In the genomic region with DNA sequence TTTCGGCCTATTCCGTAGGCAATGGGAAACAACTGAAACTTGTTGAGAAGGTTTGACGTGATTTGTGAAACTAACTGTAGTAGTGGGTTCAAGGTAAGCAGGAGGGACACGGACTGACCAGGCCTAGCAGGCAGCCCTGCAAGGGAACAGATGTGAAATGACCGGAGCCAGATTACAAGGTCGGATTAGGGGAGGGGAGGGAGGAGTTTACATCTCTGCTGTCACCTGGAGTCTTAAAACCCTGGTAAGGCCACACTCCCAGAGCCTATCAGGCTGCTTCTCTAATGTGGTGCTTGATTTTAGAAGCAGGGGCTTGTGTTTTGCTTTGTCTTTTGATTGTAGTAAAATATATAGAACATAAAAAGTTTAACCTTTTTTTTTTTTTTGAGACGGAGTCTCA, we compare ENCODE assay signal across 31 cellular contexts. TPM values are rescaled to one million over a fixed set of nuclear protein-coding genes. Genes with fewer than 3 reads are reported as not detected.
A peak's percentile ranks its signal among the peaks of the same experiment; 100 is the strongest.
DNase-seq lines count a peak whose midpoint lies in the region; ATAC-seq and TF ChIP-seq lines count a peak whose summit lies in the region.
"Had no signal": no experiment of that assay in that cellular context is flagged by ENCODE, and none has a peak within 500 bp of the region (broad histone marks: within the 10 kb centered on the region; RNA-seq: fewer than 3 reads in every experiment).

No MANE protein-coding gene starts in this region.

- intact Hi-C loops in sigmoid colon (cut with DNase I) = loop anchor here (5.0 kb wide), 1 partner anchor 47 kb away; a partner anchor contains a TSS

- peak overlapping the region; percentile 98 to 100 (median 98) for H3K27ac ChIP-seq in sigmoid colon
- H3K27ac ChIP-seq: 22Rv1; BLaER1 treated with 17β-estradiol and CSF1 and Interleukin-3, amounts not matched to agents 10 nM and 100 nM had no signal

- H3K9me3 Mint-ChIP-seq in immature natural killer cell = no peaks in the 10 kb centered on the region
- H3K9me3 Mint-ChIP-seq: activated naive CD8-positive, alpha-beta T cell treated with anti-CD3 and anti-CD28 coated beads, Interleukin-2, amount 10 ng/mL, durations not matched to agents 7 days and 5 days; effector memory CD8-positive, alpha-beta T cell had no signal

- H3K4me1 Mint-ChIP-seq in immature natural killer cell = peaks cover 30 to 31% of the 10 kb centered on the region in 2 donors

- H3K9me3 ChIP-seq in sigmoid colon = no peaks in the 10 kb centered on the region
- H3K9me3 ChIP-seq: ascending aorta; BLaER1 treated with 17β-estradiol and CSF1 and Interleukin-3, amounts not matched to agents 10 nM and 100 nM; Caco-2; heart right ventricle; mucosa of descending colon; Peyer's patch had no signal

- TF ChIP-seq CTCF in sigmoid colon (IDR thresholded peaks at IDR 0.05) = no peak

- no peak overlapping the region for H3K4me3 Mint-ChIP-seq in immature natural killer cell
- H3K4me3 Mint-ChIP-seq: activated naive CD8-positive, alpha-beta T cell treated with anti-CD3 and anti-CD28 coated beads, Interleukin-2, amount 10 ng/mL, durations not matched to agents 7 days and 5 days; effector memory CD8-positive, alpha-beta T cell had no signal

- DNase-seq in NCI-H524 (lab: John Stamatoyannopoulos, UW) = peak; percentile 24 to 64
- no peak for DNase-seq in NCI-H524 treated with DMSO at 0.1 percent for 48 hours (lab: John Stamatoyannopoulos, UW)
- peak; percentile 91 for DNase-seq in NCI-H82 treated with DMSO at 0.1 percent for 48 hours (lab: John Stamatoyannopoulos, UW; ENCODE audit: unreplicated experiment)
- no peak for DNase-seq in immature natural killer cell
- DNase-seq in sigmoid colon = no peak
- no peak for DNase-seq in NOMO-1 treated with DMSO at 0.1 percent for 48 hours (lab: John Stamatoyannopoulos, UW; ENCODE audit: unreplicated experiment)
- DNase-seq in NCI-H446 (lab: John Stamatoyannopoulos, UW) = no peak
- DNase-seq: activated CD4-positive, alpha-beta T cell treated with anti-CD3 and anti-CD28 coated beads for 4 hours; activated gamma-delta T cell; activated naive CD8-positive, alpha-beta T cell treated with anti-CD3 and anti-CD28 coated beads, Interleukin-2, amount 10 ng/mL, durations not matched to agents 7 days and 5 days; activated T-cell treated with anti-CD3 and anti-CD28 coated beads, Interleukin-2, amount 50 U/mL, for 1 hour; Caco-2; DMS79; effector memory CD8-positive, alpha-beta T cell; erythroblast; heart right ventricle; Kasumi-1; mucosa of descending colon; NCI-H1417 treated with DMSO at 0.1 percent for 48 hours; NCI-H2029 treated with DMSO at 0.1 percent for 48 hours; Peyer's patch; SHP77 treated with DMSO at 0.1 percent for 48 hours; stimulated activated CD4-positive, alpha-beta T cell treated with anti-CD3 and anti-CD28 coated beads, Interleukin-15, amount 100 ng/mL, for 24 hours; stimulated activated CD4-positive, alpha-beta T cell treated with anti-CD3 and anti-CD28 coated beads, Interleukin-4, amount 100 ng/mL, for 4 hours; T1000 had no signal

- 92 to 93% methylated on average over 7 of the region's 7 CpGs for WGBS in sigmoid colon, 2 donors

- H3K4me3 ChIP-seq in sigmoid colon = no peak overlapping the region
- H3K4me3 ChIP-seq: ascending aorta; BLaER1 treated with 17β-estradiol and CSF1 and Interleukin-3, amounts not matched to agents 10 nM and 100 nM; coronary artery; heart right ventricle; lung; mucosa of descending colon; Peyer's patch had no signal

- H3K4me1 ChIP-seq in sigmoid colon = peaks cover 0 to 41% (median 37%) of the 10 kb centered on the region in 4 donors

- H3K27ac Mint-ChIP-seq in immature natural killer cell = peak overlapping the region in 4 of 6 donors; percentile 0 to 81 (median 53)
- H3K27ac Mint-ChIP-seq: activated naive CD8-positive, alpha-beta T cell treated with anti-CD3 and anti-CD28 coated beads, Interleukin-2, amount 10 ng/mL, durations not matched to agents 7 days and 5 days had no signal

- H3K36me3 Mint-ChIP-seq in immature natural killer cell = no peaks in the 10 kb centered on the region

- no peak for TF ChIP-seq EP300 in sigmoid colon (IDR thresholded peaks at IDR 0.05)

- no peaks in the 10 kb centered on the region for H3K36me3 ChIP-seq in sigmoid colon
- H3K36me3 ChIP-seq: ascending aorta, Peyer's patch had no signal

- no peaks in the 10 kb centered on the region for H3K27me3 ChIP-seq in sigmoid colon
- H3K27me3 ChIP-seq: ascending aorta; BLaER1 treated with 17β-estradiol and CSF1 and Interleukin-3, amounts not matched to agents 10 nM and 100 nM; heart right ventricle; Peyer's patch had no signal

- no peak for ATAC-seq in SK-N-SH treated with all-trans-retinoic acid at 6 μM for 48 hours
- ATAC-seq: effector memory CD8-positive, alpha-beta T cell; heart right ventricle; mucosa of descending colon had no signal

- H3K27me3 Mint-ChIP-seq in immature natural killer cell (ENCODE audit: low read depth in 3 of 3) = peaks cover 7 to 15% (median 9%) of the 10 kb centered on the region in 3 donors
- H3K27me3 Mint-ChIP-seq: activated naive CD8-positive, alpha-beta T cell treated with anti-CD3 and anti-CD28 coated beads, Interleukin-2, amount 10 ng/mL, durations not matched to agents 7 days and 5 days; effector memory CD8-positive, alpha-beta T cell had no signal

- TF ChIP-seq POLR2A in sigmoid colon (IDR thresholded peaks at IDR 0.05) = no peak

TF ChIP-seq in SK-N-SH treated with all-trans-retinoic acid at 6 μM for 48 hours, 23 proteins besides CTCF, POLR2A, EP300 and RAD21:
- no peak for TF ChIP-seq ARNTL (CRISPR knock-in tag; IDR thresholded peaks at IDR 0.05; ENCODE audit: borderline replicate concordance, low read depth)
- TF ChIP-seq, protein P1, sequence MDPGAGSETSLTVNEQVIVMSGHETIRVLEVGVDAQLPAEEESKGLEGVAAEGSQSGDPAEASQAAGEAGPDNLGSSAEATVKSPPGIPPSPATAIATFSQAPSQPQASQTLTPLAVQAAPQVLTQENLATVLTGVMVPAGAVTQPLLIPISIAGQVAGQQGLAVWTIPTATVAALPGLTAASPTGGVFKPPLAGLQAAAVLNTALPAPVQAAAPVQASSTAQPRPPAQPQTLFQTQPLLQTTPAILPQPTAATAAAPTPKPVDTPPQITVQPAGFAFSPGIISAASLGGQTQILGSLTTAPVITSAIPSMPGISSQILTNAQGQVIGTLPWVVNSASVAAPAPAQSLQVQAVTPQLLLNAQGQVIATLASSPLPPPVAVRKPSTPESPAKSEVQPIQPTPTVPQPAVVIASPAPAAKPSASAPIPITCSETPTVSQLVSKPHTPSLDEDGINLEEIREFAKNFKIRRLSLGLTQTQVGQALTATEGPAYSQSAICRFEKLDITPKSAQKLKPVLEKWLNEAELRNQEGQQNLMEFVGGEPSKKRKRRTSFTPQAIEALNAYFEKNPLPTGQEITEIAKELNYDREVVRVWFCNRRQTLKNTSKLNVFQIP (CRISPR knock-in tag; IDR thresholded peaks at IDR 0.05; ENCODE audit: borderline replicate concordance, low read depth) = no peak

RNA-seq across cellular contexts. Expression of a gene that starts 3.5 kb away (rescaled TPM):
- polyA plus RNA-seq in immature natural killer cell = 100 to 1,000 TPM in 1 of 3 donors, 10 to 100 TPM in 1, 1 to 10 TPM in 1; 4.8 to 112 (median 25.5) TPM
- total RNA-seq in sigmoid colon = 100 to 1,000 TPM; 150 to 306 (median 163) TPM
- 100 to 1,000 TPM in 1 of 3 donors, 10 to 100 TPM in 2; 43.5 to 154 (median 57.7) TPM for polyA plus RNA-seq in sigmoid colon

RNA-seq across cellular contexts. Expression of a gene that starts 44.4 kb away (rescaled TPM):
- 10 to 100 TPM; 17.4 to 49.3 (median 22.8) TPM for polyA plus RNA-seq in immature natural killer cell
- total RNA-seq in sigmoid colon = 10 to 100 TPM; 17.6 to 29.4 (median 20.9) TPM
- polyA plus RNA-seq in sigmoid colon = 10 to 100 TPM; 19.8 to 24.6 (median 20.8) TPM

Comparison
In these comparisons a context has a peak if more than half of its experiments do, and no peak if none do; other contexts are left out.
1. DNase-seq: peak in NCI-H524 (2 of 2) and NCI-H82 treated with DMSO at 0.1 percent for 48 hours (single experiment); none in NCI-H524 treated with DMSO at 0.1 percent for 48 hours (single experiment), immature natural killer cell (0 of 3), sigmoid colon (single experiment), NOMO-1 treated with DMSO at 0.1 percent for 48 hours (single experiment) and NCI-H446 (0 of 2).